ENCODE assay signal across 26 cellular contexts in genomic region chr20:57118964-57119363, GRCh38.
"Had no signal": no experiment of that assay in that cellular context is flagged by ENCODE, and none has a peak within 500 bp of the region (broad histone marks: within the 10 kb centered on the region; RNA-seq: fewer than 3 reads in every experiment).

No MANE protein-coding gene starts in this region.

- H3K36me3 ChIP-seq: stomach, suprapubic skin, thoracic aorta, thyroid gland, tibial artery, tibial nerve, transverse colon, upper lobe of left lung, upper lobe of right lung, uterus, vagina had no signal

- H3K4me3 ChIP-seq: stomach, suprapubic skin, testis, thoracic aorta, thyroid gland, tibial artery, tibial nerve, transverse colon, upper lobe of left lung, upper lobe of right lung, uterus, vagina had no signal

- ATAC-seq: stimulated activated effector memory CD8-positive, alpha-beta T cell treated with anti-CD3 and anti-CD28 coated beads, Interleukin-12 subunit alpha, Interleukin-12 subunit beta, amount 100 ng/mL, for 72 hours; stimulated activated memory B cell treated with anti-CD40 and anti-IgM and Interleukin-4, amounts not matched to agents 10 μg/mL and 1 μg/mL and 100 μg/mL, for 72 hours; stimulated activated naive B cell treated with anti-CD40 and anti-IgM and Interleukin-4, amounts not matched to agents 10 μg/mL and 1 μg/mL and 100 μg/mL, for 72 hours; stimulated activated naive CD8-positive, alpha-beta T cell treated with anti-CD3 and anti-CD28 coated beads, Interleukin-15, amount 100 ng/mL, for 72 hours; stimulated activated naive CD8-positive, alpha-beta T cell treated with anti-CD3 and anti-CD28 coated beads, Interleukin-15, Interleukin-2, amounts not matched to agents 100 U/mL and 50 U/mL, for 24 hours; upper lobe of right lung had no signal

- H3K4me1 ChIP-seq: stomach, suprapubic skin, testis, thyroid gland, tibial artery, tibial nerve, transverse colon, upper lobe of left lung, upper lobe of right lung, uterus, vagina had no signal

- H3K9me3 ChIP-seq: stomach, suprapubic skin, testis, thoracic aorta, thyroid gland, tibial artery, tibial nerve, transverse colon, upper lobe of left lung, upper lobe of right lung, uterus, vagina had no signal

- FAIRE-seq: urothelium cell line had no signal

- H3K27ac ChIP-seq: stomach, suprapubic skin, testis, thoracic aorta, thyroid gland, tibial artery, tibial nerve, transverse colon, upper lobe of left lung, upper lobe of right lung, uterus, vagina had no signal

- H3K27me3 ChIP-seq: testis, thyroid gland, tibial nerve, transverse colon, upper lobe of left lung, upper lobe of right lung, uterus, vagina had no signal

- DNase-seq: stimulated activated CD4-positive, alpha-beta T cell treated with anti-CD3 and anti-CD28 coated beads, Interleukin-2, amount 100 ng/mL, for 48 hours; stimulated activated CD4-positive, alpha-beta T cell treated with anti-CD3 and anti-CD28 coated beads, Interleukin-4, amount 100 ng/mL, for 1 hour; stimulated activated CD4-positive, alpha-beta T cell treated with anti-CD3 and anti-CD28 coated beads, Interleukin-4, amount 100 ng/mL, for 24 hours; stimulated activated CD4-positive, alpha-beta T cell treated with anti-CD3 and anti-CD28 coated beads, Interleukin-4, amount 100 ng/mL, for 4 hours; stimulated activated CD8-positive, alpha-beta memory T cell treated with anti-CD3 and anti-CD28 coated beads, Interleukin-4, amount 100 ng/mL, for 48 hours; stimulated activated naive B cell treated with anti-CD40 and anti-IgM and Interleukin-4, amounts not matched to agents 10 μg/mL and 1 μg/mL and 100 μg/mL, for 72 hours; stimulated activated naive CD4-positive, alpha-beta T cell; stimulated activated naive CD4-positive, alpha-beta T cell treated with Interleukin-2 at 50 U/mL for 16 hours; stimulated activated naive CD8-positive, alpha-beta T cell treated with anti-CD3 and anti-CD28 coated beads, Interleukin-15, amount 100 ng/mL, for 72 hours; stimulated activated naive CD8-positive, alpha-beta T cell treated with anti-CD3 and anti-CD28 coated beads, Interleukin-15, Interleukin-2, amounts not matched to agents 100 U/mL and 50 U/mL, for 24 hours; stomach; substantia nigra; testis; thyroid gland; tibial artery; transverse colon; upper lobe of left lung; upper lobe of right lung; uterus had no signal
